ENCODE assay signal across 8 cellular contexts in the genomic region with DNA sequence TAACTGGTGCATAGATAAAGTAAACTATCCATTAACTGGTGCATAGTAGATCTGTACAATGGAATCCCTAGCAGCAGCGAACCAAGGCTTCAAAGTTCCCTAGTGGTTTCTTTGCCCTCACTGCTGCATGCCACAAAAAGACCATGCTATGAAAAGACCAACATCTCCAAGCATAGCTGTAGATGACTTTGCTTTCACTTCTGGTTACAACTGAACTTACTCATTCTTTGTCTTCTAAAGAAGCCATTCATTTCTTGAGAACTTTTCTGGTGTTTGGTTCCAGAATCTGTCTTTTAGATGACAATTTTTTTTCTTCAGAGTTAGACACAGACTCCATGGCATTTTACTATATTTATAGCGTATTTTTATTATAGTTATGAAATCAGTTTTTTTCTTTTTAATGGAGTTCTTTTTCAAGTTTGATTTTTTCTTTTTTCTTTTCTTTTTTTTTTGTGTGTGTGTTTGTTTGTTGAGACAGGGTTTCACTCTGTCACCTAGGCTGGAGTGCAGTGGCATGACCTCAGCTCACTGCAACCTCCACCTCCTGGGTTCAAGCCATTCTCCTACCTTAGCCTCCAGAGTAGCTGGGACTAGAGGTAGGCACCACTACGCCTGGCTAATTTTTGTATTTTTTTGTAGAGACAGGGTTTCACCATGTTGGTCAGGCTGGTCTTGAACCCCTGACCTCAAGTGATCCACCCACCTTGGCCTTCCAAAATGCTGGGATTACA.
DNase-seq lines count a peak whose midpoint lies in the region; ATAC-seq and TF ChIP-seq lines count a peak whose summit lies in the region.

No MANE protein-coding gene starts in this region.

- no peaks in the 10 kb centered on the region for H3K36me3 ChIP-seq in naive thymus-derived CD4-positive, alpha-beta T cell (ENCODE audit: control insufficient read depth in 2 of 3, insufficient read depth in 3 of 3, low read length in 3 of 3)

- H3K4me1 ChIP-seq in naive thymus-derived CD4-positive, alpha-beta T cell (ENCODE audit: control insufficient read depth in 2 of 2, insufficient read depth in 2 of 2, low read length in 2 of 2), result peaks cover 13 to 20% of the 10 kb centered on the region in 2 donors

- no peaks in the 10 kb centered on the region for H3K27me3 ChIP-seq in naive thymus-derived CD4-positive, alpha-beta T cell (ENCODE audit: control insufficient read depth in 2 of 2, insufficient read depth in 2 of 2, low read length in 2 of 2)

- H3K27ac ChIP-seq in naive thymus-derived CD4-positive, alpha-beta T cell (ENCODE audit: low read depth, low read length), result no peak overlapping the region

- CTCF ChIA-PET in naive thymus-derived CD4-positive, alpha-beta T cell (lab: Charles Lee), result no interaction called here
- CTCF ChIA-PET in HEK293T (lab: Yijun Ruan, JAX), result no interaction called here

- H3K9me3 ChIP-seq in naive thymus-derived CD4-positive, alpha-beta T cell (ENCODE audit: control insufficient read depth in 2 of 3, low read length in 3 of 3), result no peaks in the 10 kb centered on the region

- H3K4me1 Mint-ChIP-seq in naive thymus-derived CD4-positive, alpha-beta T cell, result peaks cover 16 to 35% (median 27%) of the 10 kb centered on the region in 7 donors
- H3K4me1 Mint-ChIP-seq in endothelial cell (ENCODE audit: unreplicated experiment), result peaks cover 10% of the 10 kb centered on the region

- H3K9me3 Mint-ChIP-seq in naive thymus-derived CD4-positive, alpha-beta T cell, result peaks cover 0 to 2% (median 0%) of the 10 kb centered on the region in 11 donors
- H3K9me3 Mint-ChIP-seq in endothelial cell (ENCODE audit: unreplicated experiment), result no peaks in the 10 kb centered on the region

- POLR2A ChIA-PET in naive thymus-derived CD4-positive, alpha-beta T cell (lab: Charles Lee), result interaction anchor here (0.7 kb wide), 1 partner anchor 33 kb away, joined by 3 read pairs; no protein-coding TSS in a partner anchor
- POLR2A ChIA-PET in HEK293T (lab: Yijun Ruan, JAX), result no interaction called here

- H3K4me3 Mint-ChIP-seq in naive thymus-derived CD4-positive, alpha-beta T cell, result peak overlapping the region; percentile 73 to 90 (median 81)
- H3K4me3 Mint-ChIP-seq in endothelial cell (ENCODE audit: unreplicated experiment), result no peak overlapping the region

- TF ChIP-seq CTCF in endothelial cell (IDR thresholded peaks at IDR 0.05; ENCODE audit: unreplicated experiment), result no peak

- peaks cover 0 to 9% (median 0%) of the 10 kb centered on the region in 5 donors for H3K27me3 Mint-ChIP-seq in naive thymus-derived CD4-positive, alpha-beta T cell
- no peaks in the 10 kb centered on the region for H3K27me3 Mint-ChIP-seq in endothelial cell (ENCODE audit: unreplicated experiment)

- intact Hi-C loops in naive thymus-derived CD4-positive, alpha-beta T cell (cut with micrococcal nuclease), result loop anchor here in 1 of 2 donors (2.0 kb wide), 2 partner anchors 64 to 198 kb away; a partner anchor contains a TSS

- DNase-seq in NAMALWA (ENCODE audit: low spot score), result peak; percentile 29
- peak in 5 of 9 donors; percentile 6 to 44 (median 30) for DNase-seq in naive thymus-derived CD4-positive, alpha-beta T cell
- no peak for DNase-seq in endothelial cell (ENCODE audit: low spot score)
- DNase-seq in SHP77 treated with DMSO at 0.1 percent for 48 hours (lab: John Stamatoyannopoulos, UW), result no peak
- no peak for DNase-seq in NK-92 (lab: John Stamatoyannopoulos, UW; ENCODE audit: unreplicated experiment)
- no peak for DNase-seq in HEK293T (ENCODE audit: extremely low spot score)

- peak overlapping the region; percentile 40 to 93 (median 87) for H3K27ac Mint-ChIP-seq in naive thymus-derived CD4-positive, alpha-beta T cell
- H3K27ac Mint-ChIP-seq in endothelial cell (ENCODE audit: unreplicated experiment), result no peak overlapping the region

- H3K4me3 ChIP-seq in naive thymus-derived CD4-positive, alpha-beta T cell (ENCODE audit: low read length), result no peak overlapping the region

- peaks cover 0 to 10% (median 0%) of the 10 kb centered on the region in 5 donors for H3K36me3 Mint-ChIP-seq in naive thymus-derived CD4-positive, alpha-beta T cell
- H3K36me3 Mint-ChIP-seq in endothelial cell (ENCODE audit: low read depth, unreplicated experiment), result peaks cover 4% of the 10 kb centered on the region

- ATAC-seq in GM18867 (IDR thresholded peaks at IDR 0.05; ENCODE audit: unreplicated experiment) (peak; percentile 79), HG02623 (IDR thresholded peaks at IDR 0.05; ENCODE audit: unreplicated experiment) (peak; percentile 82)
- peak; percentile 71 for ATAC-seq in naive thymus-derived CD4-positive, alpha-beta T cell

TF ChIP-seq in HEK293T, 16 proteins besides CTCF, POLR2A, EP300 and RAD21:
- TF ChIP-seq BHLHE40 (IDR thresholded peaks at IDR 0.05; ENCODE audit: borderline replicate concordance) (no peak), LEF1 (IDR thresholded peaks at IDR 0.05; ENCODE audit: borderline replicate concordance) (no peak), ZNF384 (IDR thresholded peaks at IDR 0.05) (no peak), SP1 (IDR thresholded peaks at IDR 0.05) (no peak), FOXA1 (IDR thresholded peaks at IDR 0.05) (no peak), NFRKB (IDR thresholded peaks at IDR 0.05) (no peak), SUZ12 (IDR thresholded peaks at IDR 0.05) (no peak), ARNT (IDR thresholded peaks at IDR 0.05) (no peak), FOXK2 (IDR thresholded peaks at IDR 0.05) (no peak)

Comparison
In these comparisons a context has a peak if more than half of its experiments do, and no peak if none do; other contexts are left out.
1. DNase-seq: peak in NAMALWA (single experiment) and naive thymus-derived CD4-positive, alpha-beta T cell (5 of 9); none in endothelial cell (single experiment), SHP77 treated with DMSO at 0.1 percent for 48 hours (single experiment), NK-92 (single experiment) and HEK293T (single experiment).
2. Peak in every context shown above with its lines, with median percentiles within 50 percentile points of each other: ATAC-seq.